Comparison of ENCODE assay signal across 20 cellular contexts in genomic region chr16:88309174-88309904, GRCh38.
DNase-seq lines count a peak whose midpoint lies in the region; ATAC-seq and TF ChIP-seq lines count a peak whose summit lies in the region.
"Had no signal": no experiment of that assay in that cellular context is flagged by ENCODE, and none has a peak within 500 bp of the region (broad histone marks: within the 10 kb centered on the region; RNA-seq: fewer than 3 reads in every experiment).

No MANE protein-coding gene starts in this region.

- intact Hi-C loops in natural killer cell (cut with micrococcal nuclease) (no loop called here), OCI-LY7 (cut with micrococcal nuclease; ENCODE audit: unreplicated experiment) (no loop called here)

- no peaks in the 10 kb centered on the region for H3K4me1 Mint-ChIP-seq in natural killer cell treated with Interleukin-12 subunit alpha and Interleukin-12 subunit beta and Interleukin-15 and Interleukin-18, amount 100 ng/mL, for 72 hours (ENCODE audit: low read depth in 2 of 2)
- no peaks in the 10 kb centered on the region for H3K4me1 Mint-ChIP-seq in natural killer cell
- peaks cover 64% of the 10 kb centered on the region for H3K4me1 Mint-ChIP-seq in chondrocyte (ENCODE audit: low read depth)

- no peaks in the 10 kb centered on the region for H3K36me3 Mint-ChIP-seq in natural killer cell treated with Interleukin-12 subunit alpha and Interleukin-12 subunit beta and Interleukin-15 and Interleukin-18, amount 100 ng/mL, for 72 hours
- H3K36me3 Mint-ChIP-seq in natural killer cell (no peaks in the 10 kb centered on the region), chondrocyte (ENCODE audit: low read depth) (no peaks in the 10 kb centered on the region)

- H3K9me3 Mint-ChIP-seq in natural killer cell treated with Interleukin-12 subunit alpha and Interleukin-12 subunit beta and Interleukin-15 and Interleukin-18, amount 100 ng/mL, for 72 hours = peaks cover 5% of the 10 kb centered on the region
- no peaks in the 10 kb centered on the region for H3K9me3 Mint-ChIP-seq in natural killer cell
- peaks cover 18% of the 10 kb centered on the region for H3K9me3 Mint-ChIP-seq in chondrocyte (ENCODE audit: low read depth)

- H3K4me3 ChIP-seq in osteoblast (ENCODE audit: insufficient read depth, low read length) (no peak overlapping the region), OCI-LY7 (ENCODE audit: low read depth, low read length, poor library complexity, severe bottlenecking) (no peak overlapping the region)
- H3K4me3 ChIP-seq: GM23248, Peyer's patch had no signal

- POLR2A ChIA-PET in OCI-LY7 (lab: Charles Lee) = no interaction called here

- H3K9me3 ChIP-seq in osteoblast (ENCODE audit: low read depth, low read length) (no peaks in the 10 kb centered on the region), OCI-LY7 (ENCODE audit: low read length) (no peaks in the 10 kb centered on the region)
- H3K9me3 ChIP-seq: SK-N-SH had no signal

- peaks cover 50% of the 10 kb centered on the region for H3K4me1 ChIP-seq in osteoblast (ENCODE audit: insufficient read depth, low read length)
- H3K4me1 ChIP-seq in OCI-LY7 (ENCODE audit: insufficient read depth, low read length, poor library complexity, severe bottlenecking) = no peaks in the 10 kb centered on the region

- no TSS peak for BruUV-seq in OCI-LY7 (replicated peaks; lab: Mats Ljungman, UMichigan)

- peak; percentile 55 for DNase-seq in natural killer cell treated with Interleukin-12 subunit alpha and Interleukin-12 subunit beta and Interleukin-15 and Interleukin-18, amount 100 ng/mL, for 72 hours (ENCODE audit: low spot score)
- no peak for DNase-seq in natural killer cell
- peak; percentile 68 for DNase-seq in chondrocyte (ENCODE audit: low spot score)
- DNase-seq in osteoblast (ENCODE audit: insufficient read length, low spot score, missing footprints) = peak; percentile 22
- no peak for DNase-seq in activated CD4-positive, alpha-beta T cell treated with anti-CD3 and anti-CD28 coated beads, Interleukin-2, amount 50 U/mL, for 48 hours
- no peak for DNase-seq in OCI-LY7 (ENCODE audit: low spot score)
- DNase-seq: ACHN, GM23248, NCI-H1092, NCI-H1417 treated with DMSO at 0.1 percent for 48 hours, NCI-H1694 treated with DMSO at 0.1 percent for 48 hours, NCI-H2081, NCI-H2227 treated with DMSO at 0.1 percent for 48 hours, NCI-H510A, NCI-H69, OCI-M1, Peyer's patch had no signal

- H3K36me3 ChIP-seq in osteoblast (ENCODE audit: insufficient read depth, low read length) = no peaks in the 10 kb centered on the region
- H3K36me3 ChIP-seq in OCI-LY7 (ENCODE audit: insufficient read depth, low read length) = no peaks in the 10 kb centered on the region
- H3K36me3 ChIP-seq: Peyer's patch had no signal

- ATAC-seq in natural killer cell treated with Interleukin-12 subunit alpha and Interleukin-12 subunit beta and Interleukin-15 and Interleukin-18, amount 100 ng/mL, for 72 hours = peak in 1 of 2 donors; percentile 24
- ATAC-seq in natural killer cell (no peak), GM18873 (IDR thresholded peaks at IDR 0.05; ENCODE audit: low FRiP score, unreplicated experiment) (no peak)

- H2AFZ ChIP-seq in osteoblast (ENCODE audit: low read length) = no peak overlapping the region
- H2AFZ ChIP-seq in OCI-LY7 (ENCODE audit: low read length) = no peak overlapping the region
- H2AFZ ChIP-seq: GM23248 had no signal

- H3K4me2 ChIP-seq in osteoblast (ENCODE audit: insufficient read depth, low read length) (no peak overlapping the region), OCI-LY7 (ENCODE audit: low read length) (no peak overlapping the region)

- H3K9me2 ChIP-seq in OCI-LY7 (ENCODE audit: insufficient read depth, low read length) = no peaks in the 10 kb centered on the region
- H3K9me2 ChIP-seq: SK-N-SH had no signal

- H3K27ac Mint-ChIP-seq in natural killer cell treated with Interleukin-12 subunit alpha and Interleukin-12 subunit beta and Interleukin-15 and Interleukin-18, amount 100 ng/mL, for 72 hours = no peak overlapping the region
- no peak overlapping the region for H3K27ac Mint-ChIP-seq in natural killer cell
- peak overlapping the region; percentile 29 for H3K27ac Mint-ChIP-seq in chondrocyte (ENCODE audit: unreplicated experiment)

- H3K79me2 ChIP-seq in osteoblast (ENCODE audit: insufficient read depth, low read length) (no peaks in the 10 kb centered on the region), OCI-LY7 (ENCODE audit: insufficient read depth, low read depth, low read length) (no peaks in the 10 kb centered on the region)

- no peaks in the 10 kb centered on the region for H4K20me1 ChIP-seq in osteoblast (ENCODE audit: insufficient read depth, low read length)
- no peaks in the 10 kb centered on the region for H4K20me1 ChIP-seq in OCI-LY7 (ENCODE audit: insufficient read depth, low read length)

- no peak for TF ChIP-seq CTCF in natural killer cell (IDR thresholded peaks at IDR 0.05)
- no peak for TF ChIP-seq CTCF in chondrocyte (IDR thresholded peaks at IDR 0.05)
- no peak for TF ChIP-seq CTCF in osteoblast (IDR thresholded peaks at IDR 0.05; ENCODE audit: extremely low read depth, low read depth, low read length)
- TF ChIP-seq CTCF in OCI-LY7 (conservative IDR thresholded peaks at IDR 0.05; ENCODE audit: low read length) = no peak

- H3K27me3 ChIP-seq in osteoblast (ENCODE audit: insufficient read depth, low read length) = no peaks in the 10 kb centered on the region
- H3K27me3 ChIP-seq: Peyer's patch had no signal

- H3K4me3 Mint-ChIP-seq in natural killer cell treated with Interleukin-12 subunit alpha and Interleukin-12 subunit beta and Interleukin-15 and Interleukin-18, amount 100 ng/mL, for 72 hours = no peak overlapping the region
- H3K4me3 Mint-ChIP-seq in natural killer cell = no peak overlapping the region
- no peak overlapping the region for H3K4me3 Mint-ChIP-seq in chondrocyte (ENCODE audit: unreplicated experiment)

- H3K27me3 Mint-ChIP-seq in natural killer cell treated with Interleukin-12 subunit alpha and Interleukin-12 subunit beta and Interleukin-15 and Interleukin-18, amount 100 ng/mL, for 72 hours = peaks cover 7 to 12% of the 10 kb centered on the region in 2 donors
- H3K27me3 Mint-ChIP-seq in natural killer cell (ENCODE audit: low read depth in 2 of 2) (peaks cover 6 to 12% of the 10 kb centered on the region in 2 donors), chondrocyte (ENCODE audit: low read depth) (no peaks in the 10 kb centered on the region)

- H3K27ac ChIP-seq in osteoblast (ENCODE audit: low read depth, low read length) = no peak overlapping the region
- H3K27ac ChIP-seq in OCI-LY7 (ENCODE audit: low read depth, low read length, poor library complexity, severe bottlenecking) = no peak overlapping the region
- H3K27ac ChIP-seq: GM23248, HL-60, Peyer's patch had no signal

- CTCF ChIA-PET in OCI-LY7 (lab: Charles Lee; ENCODE audit: unreplicated experiment) = no interaction called here

Comparison
In these comparisons a context has a peak if more than half of its experiments do, and no peak if none do; other contexts are left out.
1. DNase-seq: peak in natural killer cell treated with Interleukin-12 subunit alpha and Interleukin-12 subunit beta and Interleukin-15 and Interleukin-18, amount 100 ng/mL, for 72 hours (single experiment), chondrocyte (single experiment) and osteoblast (single experiment); none in natural killer cell (single experiment), activated CD4-positive, alpha-beta T cell treated with anti-CD3 and anti-CD28 coated beads, Interleukin-2, amount 50 U/mL, for 48 hours (0 of 2) and OCI-LY7 (single experiment).